In genomic region chr18:63290456-63291200, GRCh38 we compare ENCODE assay signal across 10 cellular contexts. TPM values are rescaled to one million over a fixed set of nuclear protein-coding genes. Genes with fewer than 3 reads are reported as not detected.
DNase-seq lines count a peak whose midpoint lies in the region; ATAC-seq and TF ChIP-seq lines count a peak whose summit lies in the region.
"Had no signal": no experiment of that assay in that cellular context is flagged by ENCODE, and none has a peak within 500 bp of the region (broad histone marks: within the 10 kb centered on the region; RNA-seq: fewer than 3 reads in every experiment).

No MANE protein-coding gene starts in this region.

- H3K4me3 Mint-ChIP-seq in activated T-cell treated with anti-CD3 and anti-CD28 coated beads, Interleukin-2, amount 50 U/mL, for 72 hours = peak overlapping the region; percentile 49 to 62
- no peak overlapping the region for H3K4me3 Mint-ChIP-seq in MCF 10A (ENCODE audit: unreplicated experiment)

- H3K79me2 ChIP-seq in mesendoderm (ENCODE audit: control insufficient read depth, insufficient read depth, low read length) = no peaks in the 10 kb centered on the region

- H3K27me3 ChIP-seq in mesendoderm (ENCODE audit: insufficient read depth, low read length, poor library complexity) (no peaks in the 10 kb centered on the region), tibial nerve (no peaks in the 10 kb centered on the region)

- no peaks in the 10 kb centered on the region for H3K9me3 Mint-ChIP-seq in activated T-cell treated with anti-CD3 and anti-CD28 coated beads, Interleukin-2, amount 50 U/mL, for 72 hours
- H3K9me3 Mint-ChIP-seq in MCF 10A (ENCODE audit: unreplicated experiment) = no peaks in the 10 kb centered on the region

- no peaks in the 10 kb centered on the region for H3K79me1 ChIP-seq in mesendoderm (ENCODE audit: low read length)

- H2AK5ac ChIP-seq in mesendoderm (ENCODE audit: low read length) = no peak overlapping the region

- DNase-seq in stimulated activated CD4-positive, alpha-beta T cell treated with anti-CD3 and anti-CD28 coated beads, Interleukin-15, amount 100 ng/mL, for 24 hours = peak; percentile 50
- no peak for DNase-seq in stimulated activated CD4-positive, alpha-beta T cell treated with anti-CD3 and anti-CD28 coated beads, Interleukin-1b, Interleukin-23, amount 100 ng/mL, for 48 hours
- DNase-seq in activated T-cell treated with anti-CD3 and anti-CD28 coated beads, Interleukin-2, amount 50 U/mL, for 72 hours = no peak
- DNase-seq in mesendoderm (peak; percentile 86), tibial nerve (ENCODE audit: low spot score in 2 of 2) (no peak), MCF 10A (ENCODE audit: unreplicated experiment) (no peak), DMS79 (lab: John Stamatoyannopoulos, UW) (no peak)
- DNase-seq: lower lobe of right lung had no signal

- no peak overlapping the region for H3K4me2 ChIP-seq in mesendoderm (ENCODE audit: low read length)

- H4K8ac ChIP-seq in mesendoderm (ENCODE audit: low read depth, low read length) = no peak overlapping the region

- intact Hi-C loops in MCF 10A (cut with micrococcal nuclease) = no loop called here

- no CpG with 5 or more reads among the region's 9 CpGs for WGBS in mesendoderm (ENCODE audit: extremely low coverage, insufficient coverage, low lambda C conversion rate)
- 62 to 73% methylated on average over 9 of the region's 9 CpGs for WGBS in tibial nerve, 2 donors

- H3K9me3 ChIP-seq in tibial nerve = no peaks in the 10 kb centered on the region
- H3K9me3 ChIP-seq: lower lobe of right lung, prostate gland had no signal

- CTCF ChIA-PET in MCF 10A (lab: Yijun Ruan, JAX) = no interaction called here

- peak in 1 of 2 donors; percentile 25 for ATAC-seq in activated T-cell treated with anti-CD3 and anti-CD28 coated beads, Interleukin-2, amount 50 U/mL, for 72 hours (replicated peaks in 1 of 2)
- no peak for ATAC-seq in HG03457 (IDR thresholded peaks at IDR 0.05; ENCODE audit: unreplicated experiment)
- ATAC-seq: lower lobe of right lung had no signal

- peaks cover 28 to 29% of the 10 kb centered on the region in 2 donors for H3K36me3 Mint-ChIP-seq in activated T-cell treated with anti-CD3 and anti-CD28 coated beads, Interleukin-2, amount 50 U/mL, for 72 hours (ENCODE audit: insufficient read depth in 2 of 2)
- H3K36me3 Mint-ChIP-seq in MCF 10A (ENCODE audit: insufficient read depth, unreplicated experiment) = no peaks in the 10 kb centered on the region

- no peaks in the 10 kb centered on the region for H3K36me3 ChIP-seq in mesendoderm (ENCODE audit: control insufficient read depth, insufficient read depth, low read length)
- H3K36me3 ChIP-seq in tibial nerve = no peaks in the 10 kb centered on the region
- H3K36me3 ChIP-seq: lower lobe of right lung, prostate gland had no signal

- no peak overlapping the region for H2BK120ac ChIP-seq in mesendoderm (ENCODE audit: low read depth, low read length)

- no peak overlapping the region for H3K56ac ChIP-seq in mesendoderm (ENCODE audit: low read length)

- no peak overlapping the region for H3K18ac ChIP-seq in mesendoderm (ENCODE audit: low read length)

- no peak overlapping the region for H3K9ac ChIP-seq in mesendoderm (ENCODE audit: low read length)

- POLR2A ChIA-PET in MCF 10A (lab: Yijun Ruan, JAX) = no interaction called here

- peaks cover 4% of the 10 kb centered on the region for H3K4me1 Mint-ChIP-seq in activated T-cell treated with anti-CD3 and anti-CD28 coated beads, Interleukin-2, amount 50 U/mL, for 72 hours (ENCODE audit: low read depth)
- no peaks in the 10 kb centered on the region for H3K4me1 Mint-ChIP-seq in MCF 10A (ENCODE audit: insufficient read depth, unreplicated experiment)

- no peak overlapping the region for H2BK5ac ChIP-seq in mesendoderm (ENCODE audit: low read length)

- H3K4ac ChIP-seq in mesendoderm (ENCODE audit: low read depth, low read length) = no peak overlapping the region

- H3K23ac ChIP-seq in mesendoderm (ENCODE audit: low read length) = no peak overlapping the region

- no TSS peak for BruUV-seq in MCF 10A (replicated peaks; lab: Mats Ljungman, UMichigan)

- H3K4me3 ChIP-seq in mesendoderm (ENCODE audit: low read length) = no peak overlapping the region
- no peak overlapping the region for H3K4me3 ChIP-seq in tibial nerve
- H3K4me3 ChIP-seq: lower lobe of right lung, prostate gland had no signal

- no peak for TF ChIP-seq POLR2A in tibial nerve (IDR thresholded peaks at IDR 0.05)

- no peak overlapping the region for H2BK15ac ChIP-seq in mesendoderm (replicated peaks; ENCODE audit: low read depth)

- TF ChIP-seq EP300 in tibial nerve (IDR thresholded peaks at IDR 0.05) = no peak

- H3K27ac ChIP-seq in mesendoderm (ENCODE audit: low read depth, low read length) = peak overlapping the region; percentile 52
- peak overlapping the region in 3 of 4 donors; percentile 54 to 84 (median 69) for H3K27ac ChIP-seq in tibial nerve
- H3K27ac ChIP-seq: lower lobe of right lung, prostate gland had no signal

- TF ChIP-seq CTCF in tibial nerve (IDR thresholded peaks at IDR 0.05) (no peak), MCF 10A (IDR thresholded peaks at IDR 0.05; ENCODE audit: unreplicated experiment) (no peak)

- peak overlapping the region; percentile 87 for H3K27ac Mint-ChIP-seq in activated T-cell treated with anti-CD3 and anti-CD28 coated beads, Interleukin-2, amount 50 U/mL, for 72 hours
- no peak overlapping the region for H3K27ac Mint-ChIP-seq in MCF 10A (ENCODE audit: low read depth, unreplicated experiment)

- H3K27me3 Mint-ChIP-seq in activated T-cell treated with anti-CD3 and anti-CD28 coated beads, Interleukin-2, amount 50 U/mL, for 72 hours (ENCODE audit: low read depth) = no peaks in the 10 kb centered on the region
- H3K27me3 Mint-ChIP-seq in MCF 10A (ENCODE audit: insufficient read depth, unreplicated experiment) = no peaks in the 10 kb centered on the region

- H3K4me1 ChIP-seq in mesendoderm (ENCODE audit: control insufficient read depth, low read depth, low read length) = peaks cover 3% of the 10 kb centered on the region
- peaks cover 0 to 80% (median 56%) of the 10 kb centered on the region in 4 donors for H3K4me1 ChIP-seq in tibial nerve
- H3K4me1 ChIP-seq: prostate gland had no signal

- H4K5ac ChIP-seq in mesendoderm (ENCODE audit: low read length) = no peak overlapping the region

RNA-seq across cellular contexts. Expression of gene BCL2, which starts 28.9 kb away (rescaled TPM):
- 100 to 1,000 TPM in 1 of 2 donors, 10 to 100 TPM in 1; 98.3 to 133 TPM for total RNA-seq in activated T-cell treated with anti-CD3 and anti-CD28 coated beads, Interleukin-2, amount 50 U/mL, for 72 hours
- polyA plus RNA-seq in mesendoderm (2013, experiment 1 of 2) = 1.5 TPM
- 1.6 TPM for polyA plus RNA-seq in mesendoderm (2013, experiment 2 of 2)
- 10 to 100 TPM; 54.7 to 79.1 (median 67.0) TPM for total RNA-seq in tibial nerve
- 3.0 and 5.7 TPM in 2 replicates for total RNA-seq in MCF 10A (2022)

Comparison
In these comparisons a context has a peak if more than half of its experiments do, and no peak if none do; other contexts are left out.
1. DNase-seq: peak in stimulated activated CD4-positive, alpha-beta T cell treated with anti-CD3 and anti-CD28 coated beads, Interleukin-15, amount 100 ng/mL, for 24 hours (single experiment) and mesendoderm (single experiment); none in stimulated activated CD4-positive, alpha-beta T cell treated with anti-CD3 and anti-CD28 coated beads, Interleukin-1b, Interleukin-23, amount 100 ng/mL, for 48 hours (single experiment), activated T-cell treated with anti-CD3 and anti-CD28 coated beads, Interleukin-2, amount 50 U/mL, for 72 hours (0 of 2), tibial nerve (0 of 2), MCF 10A (single experiment) and DMS79 (single experiment).